8 cellular contexts compared by ENCODE assay signal in genomic region chr17:37791434-37791833, GRCh38. TPM values are rescaled to one million over a fixed set of nuclear protein-coding genes. Genes with fewer than 3 reads are reported as not detected.
A peak's percentile ranks its signal among the peaks of the same experiment; 100 is the strongest.
DNase-seq lines count a peak whose midpoint lies in the region; ATAC-seq lines count a peak whose summit lies in the region.

No MANE protein-coding gene starts in this region.

- no peaks in the 10 kb centered on the region for H3K9me3 Mint-ChIP-seq in stimulated activated effector memory CD8-positive, alpha-beta T cell treated with anti-CD3 and anti-CD28 coated beads, Interleukin-12 subunit alpha, Interleukin-12 subunit beta, amount 100 ng/mL, for 72 hours

- H3K36me3 Mint-ChIP-seq in stimulated activated effector memory CD8-positive, alpha-beta T cell treated with anti-CD3 and anti-CD28 coated beads, Interleukin-12 subunit alpha, Interleukin-12 subunit beta, amount 100 ng/mL, for 72 hours = no peaks in the 10 kb centered on the region

- peak; percentile 80 for ATAC-seq in stimulated activated effector memory CD8-positive, alpha-beta T cell treated with anti-CD3 and anti-CD28 coated beads, Interleukin-12 subunit alpha, Interleukin-12 subunit beta, amount 100 ng/mL, for 72 hours
- no peak for ATAC-seq in GM19455 (IDR thresholded peaks at IDR 0.05; ENCODE audit: unreplicated experiment)

- H3K4me3 Mint-ChIP-seq in stimulated activated effector memory CD8-positive, alpha-beta T cell treated with anti-CD3 and anti-CD28 coated beads, Interleukin-12 subunit alpha, Interleukin-12 subunit beta, amount 100 ng/mL, for 72 hours = no peak overlapping the region

- DNase-seq in NCI-H748 (lab: John Stamatoyannopoulos, UW; ENCODE audit: unreplicated experiment) (peak; percentile 18), NCI-H748 treated with DMSO at 0.1 percent for 48 hours (lab: John Stamatoyannopoulos, UW) (no peak), germinal center (ENCODE audit: low spot score) (peak; percentile 60), dedifferentiated amniotic fluid mesenchymal stem cell (ENCODE audit: extremely low spot score) (no peak)
- DNase-seq in Jurkat, Clone E6-1 (ENCODE audit: low read depth, low spot score) = peak; percentile 70
- DNase-seq in activated CD4-positive, alpha-beta T cell treated with anti-CD3 and anti-CD28 coated beads for 48 hours = peak; percentile 67
- DNase-seq in stimulated activated effector memory CD8-positive, alpha-beta T cell treated with anti-CD3 and anti-CD28 coated beads, Interleukin-12 subunit alpha, Interleukin-12 subunit beta, amount 100 ng/mL, for 72 hours (ENCODE audit: low spot score in 2 of 2) = peak; percentile 18 to 65

- H3K4me1 Mint-ChIP-seq in stimulated activated effector memory CD8-positive, alpha-beta T cell treated with anti-CD3 and anti-CD28 coated beads, Interleukin-12 subunit alpha, Interleukin-12 subunit beta, amount 100 ng/mL, for 72 hours = no peaks in the 10 kb centered on the region

- H3K4me3 ChIP-seq in Jurkat, Clone E6-1 (ENCODE audit: low read length) = no peak overlapping the region

- H3K27ac Mint-ChIP-seq in stimulated activated effector memory CD8-positive, alpha-beta T cell treated with anti-CD3 and anti-CD28 coated beads, Interleukin-12 subunit alpha, Interleukin-12 subunit beta, amount 100 ng/mL, for 72 hours = no peak overlapping the region

RNA-seq across cellular contexts. Expression of gene HNF1B, which starts 46.6 kb away (rescaled TPM):
- not detected for polyA plus RNA-seq in Jurkat, Clone E6-1 (2012; ENCODE audit: insufficient read depth, insufficient read length)

Comparison
In these comparisons a context has a peak if more than half of its experiments do, and no peak if none do; other contexts are left out.
1. DNase-seq: peak in NCI-H748 (single experiment), Jurkat, Clone E6-1 (single experiment), activated CD4-positive, alpha-beta T cell treated with anti-CD3 and anti-CD28 coated beads for 48 hours (single experiment), germinal center (single experiment) and stimulated activated effector memory CD8-positive, alpha-beta T cell treated with anti-CD3 and anti-CD28 coated beads, Interleukin-12 subunit alpha, Interleukin-12 subunit beta, amount 100 ng/mL, for 72 hours (2 of 2); none in NCI-H748 treated with DMSO at 0.1 percent for 48 hours (single experiment) and dedifferentiated amniotic fluid mesenchymal stem cell (single experiment).